22 cellular contexts compared by ENCODE assay signal in genomic region chr5:178162481-178162880, GRCh38. TPM values are rescaled to one million over a fixed set of nuclear protein-coding genes. Genes with fewer than 3 reads are reported as not detected.
DNase-seq lines count a peak whose midpoint lies in the region; ATAC-seq, FAIRE-seq and TF ChIP-seq lines count a peak whose summit lies in the region.
"Had no signal": no experiment of that assay in that cellular context is flagged by ENCODE, and none has a peak within 500 bp of the region (broad histone marks: within the 10 kb centered on the region; RNA-seq: fewer than 3 reads in every experiment).

No MANE protein-coding gene starts in this region.

- H3K27ac ChIP-seq in H1 (ENCODE audit: low read depth, low read length) (no peak overlapping the region), left ventricle myocardium inferior (replicated peaks) (no peak overlapping the region)
- H3K27ac ChIP-seq: C4-2B had no signal

- no peaks in the 10 kb centered on the region for H3K9me3 Mint-ChIP-seq in nephron progenitor cell
- H3K9me3 Mint-ChIP-seq: CD4-positive, alpha-beta memory T cell; GM23338; HFFc6 had no signal

- H2AK5ac ChIP-seq in H1 (ENCODE audit: low read depth, low read length) = 0 out of 2 replicates have a peak overlapping the region, but pooled peaks have one; percentile 75

- H3K4me3 ChIP-seq in H1 (ENCODE audit: extremely low read depth in 1 of 4, insufficient read depth in 2 of 4, low read depth in 3 of 4, low read length in 4 of 4) (no peak overlapping the region), left ventricle myocardium inferior (no peak overlapping the region)
- H3K4me3 ChIP-seq: GM23338, K562 had no signal

- no peak for FAIRE-seq in H1 (lab: Jason Lieb, UNC)
- FAIRE-seq: A204.1, G401.6, GM12891, HTR-8/SVneo, K562 had no signal

- DNase-seq in NCI-H82 treated with DMSO at 0.1 percent for 48 hours (lab: John Stamatoyannopoulos, UW; ENCODE audit: unreplicated experiment) (peak; percentile 90), H1 (ENCODE audit: low read depth in 1 of 2, low spot score in 2 of 2) (no peak), left lobe of liver (ENCODE audit: low spot score) (peak; percentile 27), nephron progenitor cell (no peak), left ventricle myocardium inferior (no peak)
- DNase-seq: ACHN; Calu3; CD4-positive, alpha-beta memory T cell; H7; HFFc6; IMR-90 had no signal

- intact Hi-C loops in left ventricle myocardium inferior (cut with micrococcal nuclease) = no loop called here

- no peaks in the 10 kb centered on the region for H3K79me2 ChIP-seq in H1 (ENCODE audit: control insufficient read depth in 1 of 2, insufficient read depth in 2 of 2, low read length in 2 of 2)

- no peak overlapping the region for H4K5ac ChIP-seq in H1 (ENCODE audit: insufficient read length, low read depth, low read length)

- no peak for ATAC-seq in left lobe of liver
- no peak for ATAC-seq in GM18505 (IDR thresholded peaks at IDR 0.05; ENCODE audit: unreplicated experiment)
- ATAC-seq in HG03354 (IDR thresholded peaks at IDR 0.05; ENCODE audit: poor library complexity, severe bottlenecking, unreplicated experiment) = no peak
- ATAC-seq: GM23338, HCT116, K562 had no signal

- WGBS in H1 (ENCODE audit: extremely low coverage in 1 of 2, insufficient coverage in 1 of 2, insufficient read length in 1 of 2, insufficient replicate concordance in 2 of 2, low coverage in 1 of 2, low lambda C conversion rate in 2 of 2, missing lambda C conversion rate in 1 of 2), 2 experiments = 94% methylated on average over 9 of the region's 9 CpGs; no CpG with 5 or more reads in 1 of the 2 experiments

- peaks cover 0 to 6% (median 3%) of the 10 kb centered on the region in 4 experiments; a peak in 3 of 7 replicates for H3K4me1 ChIP-seq in H1 (replicated peaks in 1 of 4; ENCODE audit: control insufficient read depth in 3 of 4, insufficient read depth in 4 of 4, low read length in 3 of 4)
- peaks cover 8% of the 10 kb centered on the region for H3K4me1 ChIP-seq in left ventricle myocardium inferior

- no peak overlapping the region for H2BK120ac ChIP-seq in H1 (replicated peaks; ENCODE audit: low read depth, low read length)

- H4K20me1 ChIP-seq in H1 (replicated peaks in 1 of 2; ENCODE audit: control insufficient read depth in 1 of 2, insufficient read depth in 2 of 2, low read length in 2 of 2) = no peaks in the 10 kb centered on the region

- H3K36me3 ChIP-seq in H1 (ENCODE audit: control insufficient read depth in 2 of 4, insufficient read depth in 4 of 4, low read length in 3 of 4) (no peaks in the 10 kb centered on the region), left ventricle myocardium inferior (no peaks in the 10 kb centered on the region)

- H3K27me3 ChIP-seq in H1 (replicated peaks in 1 of 4; ENCODE audit: control insufficient read depth in 3 of 4, extremely low read depth in 1 of 4, insufficient read depth in 3 of 4, low read length in 3 of 4) (peaks cover 0 to 4% (median 2%) of the 10 kb centered on the region in 4 experiments; a peak in 1 of 7 replicates), left ventricle myocardium inferior (ENCODE audit: low read depth) (peaks cover 47% of the 10 kb centered on the region)

- H2BK20ac ChIP-seq in H1 (ENCODE audit: low read length) = no peak overlapping the region

- peaks cover 34% of the 10 kb centered on the region for H3K27me3 Mint-ChIP-seq in nephron progenitor cell (ENCODE audit: low read depth, poor library complexity)

- H3K9me3 ChIP-seq in H1 (ENCODE audit: insufficient read depth in 2 of 2, low read depth in 1 of 2, low read length in 1 of 2) (no peaks in the 10 kb centered on the region), left ventricle myocardium inferior (replicated peaks) (no peaks in the 10 kb centered on the region)

- H3K23me2 ChIP-seq in H1 (ENCODE audit: low read depth, low read length) = no peaks in the 10 kb centered on the region; the same call in 1 of the 2 replicates

- H3K4me1 Mint-ChIP-seq in nephron progenitor cell = peaks cover 6% of the 10 kb centered on the region

- H2BK5ac ChIP-seq in H1 (ENCODE audit: low read depth, low read length) = no peak overlapping the region

- H2AFZ ChIP-seq in H1 (ENCODE audit: low read length) = no peak overlapping the region
- H2AFZ ChIP-seq: GM23338 had no signal

- H3K23ac ChIP-seq in H1 (ENCODE audit: insufficient read length) = no peak overlapping the region

- POLR2A ChIA-PET in H1 (lab: Charles Lee; ENCODE audit: partially characterized antibody) = interaction anchor here (0.8 to 2.9 kb wide), 13 partner anchors 10 to 86 kb away, joined by 3 to 16 read pairs (median 4); partner anchors contain the start of gene NHP2

- no peaks in the 10 kb centered on the region for H3K79me1 ChIP-seq in H1 (ENCODE audit: low read depth, low read length)

- CTCF ChIA-PET in H1 (lab: Charles Lee; ENCODE audit: partially characterized antibody) = interaction anchor here (0.7 to 24.6 kb wide), 16 partner anchors 10 to 100 kb away, joined by 3 to 515 read pairs (median 4); no protein-coding TSS in a partner anchor

- no peak overlapping the region for H2BK15ac ChIP-seq in H1 (ENCODE audit: low read length)

- H3K56ac ChIP-seq in H1 (replicated peaks; ENCODE audit: insufficient read length, low read depth, low read length) = no peak overlapping the region

- no peak overlapping the region for H4K8ac ChIP-seq in H1 (ENCODE audit: extremely low read depth, insufficient read depth, low read length)

- no peak overlapping the region for H3K9ac ChIP-seq in H1 (replicated peaks in 1 of 4; ENCODE audit: extremely low read depth in 1 of 4, low read depth in 3 of 4, low read length in 3 of 4)

- TF ChIP-seq EP300 in H1 (IDR thresholded peaks at IDR 0.05; ENCODE audit: borderline replicate concordance in 1 of 2, low read depth in 2 of 2, low read length in 2 of 2) = no peak

- no peak overlapping the region for H3K27ac Mint-ChIP-seq in nephron progenitor cell
- H3K27ac Mint-ChIP-seq: CD4-positive, alpha-beta memory T cell; GM23338; HFFc6 had no signal

- TF ChIP-seq RAD21 in H1 (IDR thresholded peaks at IDR 0.05 in 1 of 2, conservative IDR thresholded peaks at IDR 0.05 in 1 of 2; ENCODE audit: low read depth in 2 of 2, low read length in 2 of 2) = no peak

- no peak overlapping the region for H4K91ac ChIP-seq in H1 (replicated peaks; ENCODE audit: insufficient read length, low read length)

- no peak overlapping the region for H3K18ac ChIP-seq in H1 (ENCODE audit: extremely low read depth, low read length)

- no peak for TF ChIP-seq CTCF in H1 (IDR thresholded peaks at IDR 0.05; ENCODE audit: control extremely low read depth in 1 of 3, insufficient read depth in 1 of 3, low read depth in 1 of 3, low read length in 3 of 3)
- no peak for TF ChIP-seq CTCF in nephron progenitor cell (IDR thresholded peaks at IDR 0.05)
- TF ChIP-seq CTCF in left ventricle myocardium inferior (IDR thresholded peaks at IDR 0.05; ENCODE audit: borderline replicate concordance) = no peak

- no peak overlapping the region for H3K4ac ChIP-seq in H1 (replicated peaks; ENCODE audit: insufficient read length, low read depth, low read length)

- no peak overlapping the region for H2BK12ac ChIP-seq in H1 (ENCODE audit: low read depth, low read length)

- H3K4me2 ChIP-seq in H1 (ENCODE audit: insufficient read depth in 1 of 2, low read depth in 2 of 2, low read length in 2 of 2) = no peak overlapping the region
- H3K4me2 ChIP-seq: GM23338 had no signal

- TF ChIP-seq POLR2A in H1 (IDR thresholded peaks at IDR 0.05; ENCODE audit: control extremely low read depth in 1 of 2, low read depth in 2 of 2, low read length in 2 of 2) (no peak), GM18505 (IDR thresholded peaks at IDR 0.05; ENCODE audit: borderline replicate concordance, extremely low read depth, insufficient read depth, insufficient read length) (no peak)

- no peak overlapping the region for H3K14ac ChIP-seq in H1 (ENCODE audit: insufficient read length)

- no peak overlapping the region for H3K4me3 Mint-ChIP-seq in nephron progenitor cell
- H3K4me3 Mint-ChIP-seq: CD4-positive, alpha-beta memory T cell; GM23338; HFFc6 had no signal

- H3K36me3 Mint-ChIP-seq in nephron progenitor cell (ENCODE audit: low read depth) = no peaks in the 10 kb centered on the region
- H3K36me3 Mint-ChIP-seq: CD4-positive, alpha-beta memory T cell had no signal

RNA-seq across cellular contexts. Expression of gene NHP2, which starts 8.8 kb away (rescaled TPM):
- 263 and 281 TPM in 2 replicates for total RNA-seq in H1 (2021; fragmentation: NEBNext Ultra II Directional; extraction: Animal tissue kit (Norgen Biotek cat#: 25700))
- 241 and 344 TPM in 2 replicates for polyA plus RNA-seq in H1 (2011; rRNA removed)
- 302 TPM for polyA plus RNA-seq in H1 (2011; cell fraction: cytosol; rRNA removed)
- polyA plus RNA-seq in H1 (2011; cell fraction: nucleus; rRNA removed) = 166 TPM
- 273 to 334 TPM (median 320 TPM) in 4 replicates for polyA plus RNA-seq in H1 (2012, experiment 1 of 2)
- 440 TPM for polyA plus RNA-seq in H1 (2012, experiment 2 of 2)
- polyA plus RNA-seq in H1 (2013, experiment 1 of 2) = 244 TPM
- 251 TPM for polyA plus RNA-seq in H1 (2013, experiment 2 of 2)
- polyA minus RNA-seq in H1 (2011; rRNA and poly(A)+ RNA removed) = 58.6 and 61.0 TPM in 2 replicates
- polyA minus RNA-seq in H1 (2011; cell fraction: cytosol; rRNA and poly(A)+ RNA removed) = 117 TPM
- polyA minus RNA-seq in H1 (2011; cell fraction: nucleus; rRNA and poly(A)+ RNA removed) = 80.9 TPM
- total RNA-seq in left lobe of liver = 45.6 TPM
- total RNA-seq in left ventricle myocardium inferior = 78.1 TPM

RNA-seq across cellular contexts. Expression of gene GMCL2, which starts 24.7 kb away (rescaled TPM):
- total RNA-seq in H1 (2021; fragmentation: NEBNext Ultra II Directional; extraction: Animal tissue kit (Norgen Biotek cat#: 25700)) = 0.13 TPM in 1 of 2 replicates, not detected in the other
- polyA plus RNA-seq in H1 (2011; rRNA removed) = not detected in 2 replicates
- polyA plus RNA-seq in H1 (2011; cell fraction: cytosol; rRNA removed) = not detected
- polyA plus RNA-seq in H1 (2011; cell fraction: nucleus; rRNA removed) = 0.06 TPM
- not detected in 4 replicates for polyA plus RNA-seq in H1 (2012, experiment 1 of 2)
- polyA plus RNA-seq in H1 (2012, experiment 2 of 2) = not detected
- not detected for polyA plus RNA-seq in H1 (2013, experiment 1 of 2)
- polyA plus RNA-seq in H1 (2013, experiment 2 of 2) = not detected
- not detected in 2 replicates for polyA minus RNA-seq in H1 (2011; rRNA and poly(A)+ RNA removed)
- polyA minus RNA-seq in H1 (2011; cell fraction: cytosol; rRNA and poly(A)+ RNA removed) = not detected
- not detected for polyA minus RNA-seq in H1 (2011; cell fraction: nucleus; rRNA and poly(A)+ RNA removed)
- total RNA-seq in left lobe of liver = not detected
- not detected for total RNA-seq in left ventricle myocardium inferior
- total RNA-seq: Calu3; CD4-positive, alpha-beta memory T cell; H7; HFFc6; IMR-90 had no signal
- polyA plus RNA-seq: BJ; CD4-positive, alpha-beta memory T cell; GM23338; IMR-90; K562 had no signal

RNA-seq across cellular contexts. Expression of gene RMND5B, which starts 31.7 kb away (rescaled TPM):
- 74.6 and 75.9 TPM in 2 replicates for total RNA-seq in H1 (2021; fragmentation: NEBNext Ultra II Directional; extraction: Animal tissue kit (Norgen Biotek cat#: 25700))
- polyA plus RNA-seq in H1 (2011; rRNA removed) = 90.2 and 106 TPM in 2 replicates
- 105 TPM for polyA plus RNA-seq in H1 (2011; cell fraction: cytosol; rRNA removed)
- 153 TPM for polyA plus RNA-seq in H1 (2011; cell fraction: nucleus; rRNA removed)
- 65.3 to 93.7 TPM (median 87.0 TPM) in 4 replicates for polyA plus RNA-seq in H1 (2012, experiment 1 of 2)
- polyA plus RNA-seq in H1 (2012, experiment 2 of 2) = 74.6 TPM
- 53.0 TPM for polyA plus RNA-seq in H1 (2013, experiment 1 of 2)
- polyA plus RNA-seq in H1 (2013, experiment 2 of 2) = 51.3 TPM
- polyA minus RNA-seq in H1 (2011; rRNA and poly(A)+ RNA removed) = 107 and 109 TPM in 2 replicates
- 52.0 TPM for polyA minus RNA-seq in H1 (2011; cell fraction: cytosol; rRNA and poly(A)+ RNA removed)
- polyA minus RNA-seq in H1 (2011; cell fraction: nucleus; rRNA and poly(A)+ RNA removed) = 71.2 TPM
- total RNA-seq in left lobe of liver = 22.9 TPM
- 38.9 TPM for total RNA-seq in left ventricle myocardium inferior

RNA-seq across cellular contexts. Expression of gene HNRNPAB, which starts 41.9 kb away (rescaled TPM):
- 556 and 563 TPM in 2 replicates for total RNA-seq in H1 (2021; fragmentation: NEBNext Ultra II Directional; extraction: Animal tissue kit (Norgen Biotek cat#: 25700))
- polyA plus RNA-seq in H1 (2011; rRNA removed) = 350 and 373 TPM in 2 replicates
- 393 TPM for polyA plus RNA-seq in H1 (2011; cell fraction: cytosol; rRNA removed)
- 141 TPM for polyA plus RNA-seq in H1 (2011; cell fraction: nucleus; rRNA removed)
- 386 to 417 TPM (median 389 TPM) in 4 replicates for polyA plus RNA-seq in H1 (2012, experiment 1 of 2)
- polyA plus RNA-seq in H1 (2012, experiment 2 of 2) = 229 TPM
- 302 TPM for polyA plus RNA-seq in H1 (2013, experiment 1 of 2)
- polyA plus RNA-seq in H1 (2013, experiment 2 of 2) = 299 TPM
- polyA minus RNA-seq in H1 (2011; rRNA and poly(A)+ RNA removed) = 74.5 and 90.5 TPM in 2 replicates
- 107 TPM for polyA minus RNA-seq in H1 (2011; cell fraction: cytosol; rRNA and poly(A)+ RNA removed)
- 87.5 TPM for polyA minus RNA-seq in H1 (2011; cell fraction: nucleus; rRNA and poly(A)+ RNA removed)
- 56.1 TPM for total RNA-seq in left lobe of liver
- 85.2 TPM for total RNA-seq in left ventricle myocardium inferior

RNA-seq across cellular contexts. Expression of gene N4BP3, which starts 49.1 kb away (rescaled TPM):
- total RNA-seq in H1 (2021; fragmentation: NEBNext Ultra II Directional; extraction: Animal tissue kit (Norgen Biotek cat#: 25700)) = 36.0 and 39.2 TPM in 2 replicates
- 13.1 and 23.4 TPM in 2 replicates for polyA plus RNA-seq in H1 (2011; rRNA removed)
- polyA plus RNA-seq in H1 (2011; cell fraction: cytosol; rRNA removed) = 19.4 TPM
- 41.9 TPM for polyA plus RNA-seq in H1 (2011; cell fraction: nucleus; rRNA removed)
- polyA plus RNA-seq in H1 (2012, experiment 1 of 2) = 16.8 to 24.3 TPM (median 21.3 TPM) in 4 replicates
- 18.5 TPM for polyA plus RNA-seq in H1 (2012, experiment 2 of 2)
- 16.7 TPM for polyA plus RNA-seq in H1 (2013, experiment 1 of 2)
- 15.9 TPM for polyA plus RNA-seq in H1 (2013, experiment 2 of 2)
- 13.0 and 17.4 TPM in 2 replicates for polyA minus RNA-seq in H1 (2011; rRNA and poly(A)+ RNA removed)
- polyA minus RNA-seq in H1 (2011; cell fraction: cytosol; rRNA and poly(A)+ RNA removed) = 22.0 TPM
- polyA minus RNA-seq in H1 (2011; cell fraction: nucleus; rRNA and poly(A)+ RNA removed) = 32.8 TPM
- total RNA-seq in left lobe of liver = 0.13 TPM
- 1.8 TPM for total RNA-seq in left ventricle myocardium inferior

Comparison
In these comparisons a context has a peak if more than half of its experiments do, and no peak if none do; other contexts are left out.
1. DNase-seq: peak in NCI-H82 treated with DMSO at 0.1 percent for 48 hours (single experiment) and left lobe of liver (single experiment); none in H1 (0 of 2), nephron progenitor cell (single experiment) and left ventricle myocardium inferior (single experiment).